Comparison of ENCODE assay signal across 8 cellular contexts in genomic region chr1:145891587-145892485, GRCh38. TPM values are rescaled to one million over a fixed set of nuclear protein-coding genes. Genes with fewer than 3 reads are reported as not detected.
DNase-seq lines count a peak whose midpoint lies in the region; ATAC-seq, FAIRE-seq and TF ChIP-seq lines count a peak whose summit lies in the region.

No MANE protein-coding gene starts in this region.

- no peak overlapping the region for H3K4me2 ChIP-seq in GM12878 (ENCODE audit: control insufficient read depth, insufficient read depth)

- H3K27me3 ChIP-seq in GM12878 (replicated peaks in 1 of 2; ENCODE audit: control insufficient read depth in 2 of 2, insufficient read depth in 2 of 2, low read length in 1 of 2) (no peaks in the 10 kb centered on the region), psoas muscle (ENCODE audit: insufficient read depth in 3 of 3, low read length in 2 of 3) (no peaks in the 10 kb centered on the region)

- H3K27ac ChIP-seq in GM12878 (ENCODE audit: control insufficient read depth, insufficient read depth), result no peak overlapping the region
- H3K27ac ChIP-seq in psoas muscle, result peak overlapping the region; percentile 88

- intact Hi-C loops in GM12878 (cut with micrococcal nuclease; ENCODE audit: unreplicated experiment) (loop anchor here (1.0 to 2.0 kb wide), 2 partner anchors 19 to 121 kb away; partner anchors contain the start of gene ITGA10), psoas muscle (cut with DNase I) (loop anchor here (1.0 to 5.0 kb wide), 4 partner anchors 18 to 121 kb away; partner anchors contain the start of gene ITGA10 (in 2 of the 2))

- no peak overlapping the region for H3K9ac ChIP-seq in GM12878 (ENCODE audit: control insufficient read depth, insufficient read depth, low read length)

- H3K27ac Mint-ChIP-seq in T-helper 2 cell treated with Interferon-gamma antibody and Interleukin-4, amounts not matched to agents 5 μg/mL and 100 μg/mL, for 36 hours, result no peak overlapping the region

- TF ChIP-seq RAD21 in GM12878 (IDR thresholded peaks at IDR 0.05; ENCODE audit: insufficient read depth, low read depth, low read length), result peak; percentile 81

- in situ Hi-C loops in GM12878 (cut with MboI), result no loop called here

- no TSS peak for BruUV-seq in GM12878 (replicated peaks; lab: Mats Ljungman, UMichigan)

- H3K36me3 Mint-ChIP-seq in T-helper 2 cell treated with Interferon-gamma antibody and Interleukin-4, amounts not matched to agents 5 μg/mL and 100 μg/mL, for 36 hours (ENCODE audit: low read depth), result no peaks in the 10 kb centered on the region

- ATAC-seq in GM12878 (peak; percentile 95), psoas muscle (peak; percentile 90 to 95 (median 92)), GM19324 (IDR thresholded peaks at IDR 0.05; ENCODE audit: low FRiP score, unreplicated experiment) (no peak)

- H3K4me3 Mint-ChIP-seq in T-helper 2 cell treated with Interferon-gamma antibody and Interleukin-4, amounts not matched to agents 5 μg/mL and 100 μg/mL, for 36 hours, result no peak overlapping the region

- FAIRE-seq in GM12878 (lab: Jason Lieb, UNC), result peak; percentile 44

- no peak overlapping the region for H3K4me3 ChIP-seq in GM12878
- peak overlapping the region; percentile 51 for H3K4me3 ChIP-seq in psoas muscle

- TF ChIP-seq CTCF in GM12878 (IDR thresholded peaks at IDR 0.05 in 2 of 3, conservative IDR thresholded peaks at IDR 0.05 in 1 of 3; ENCODE audit: control insufficient read depth in 2 of 3, extremely low read depth in 1 of 3, insufficient read depth in 1 of 3, low read depth in 3 of 3, low read length in 3 of 3), result peak; percentile 89 to 90 (median 90)
- TF ChIP-seq CTCF in psoas muscle (IDR thresholded peaks at IDR 0.05), result peak; percentile 94

- H3K36me3 ChIP-seq in GM12878 (ENCODE audit: control insufficient read depth in 2 of 2, insufficient read depth in 2 of 2, low read length in 1 of 2) (no peaks in the 10 kb centered on the region), psoas muscle (ENCODE audit: insufficient read depth in 1 of 2, low read depth in 1 of 2) (no peaks in the 10 kb centered on the region)

- CTCF ChIA-PET in GM12878 (lab: Yijun Ruan, JAX), result interaction anchor here (0.6 to 5.9 kb wide), 32 partner anchors 9 to 141 kb away, joined by 3 to 66 read pairs (median 5); partner anchors contain the start of genes ANKRD34A, HJV, ITGA10 and LIX1L

- POLR2A ChIA-PET in GM12878 (lab: Charles Lee), result interaction anchor here (1.0 kb wide), 2 partner anchors 32 to 72 kb away, joined by 3 to 4 read pairs; partner anchors contain the start of genes ANKRD34A and POLR3GL

- RAD21 ChIA-PET in GM12878 (lab: Charles Lee; ENCODE audit: unreplicated experiment), result interaction anchor here (0.8 to 2.8 kb wide), 12 partner anchors 11 to 120 kb away, joined by 3 to 10 read pairs (median 4); partner anchors contain the start of genes LIX1L, NUDT17 and PIAS3

- peak; percentile 22 for DNase-seq in NK-92 treated with Interleukin-12 subunit alpha and Interleukin-12 subunit beta, amount 100 ng/mL, for 24 hours (lab: John Stamatoyannopoulos, UW)
- no peak for DNase-seq in NK-92 (lab: John Stamatoyannopoulos, UW; ENCODE audit: unreplicated experiment)
- DNase-seq in NCI-H1694 (lab: John Stamatoyannopoulos, UW), result peak; percentile 91
- DNase-seq in T-helper 2 cell treated with Interferon-gamma antibody and Interleukin-4, amounts not matched to agents 5 μg/mL and 100 μg/mL, for 36 hours (ENCODE audit: low spot score), result peak; percentile 27
- DNase-seq in GM12878 (ENCODE audit: low read depth, low spot score), result no peak
- peak; percentile 95 for DNase-seq in hepatic stellate cell (ENCODE audit: low spot score)
- peak; percentile 94 to 97 for DNase-seq in psoas muscle

- peaks cover 5% of the 10 kb centered on the region for H3K4me1 Mint-ChIP-seq in T-helper 2 cell treated with Interferon-gamma antibody and Interleukin-4, amounts not matched to agents 5 μg/mL and 100 μg/mL, for 36 hours (ENCODE audit: low read depth)

- TF ChIP-seq POLR2A in GM12878 (IDR thresholded peaks at IDR 0.05; ENCODE audit: low read depth, low read length), result no peak

- H4K20me1 ChIP-seq in GM12878 (ENCODE audit: control insufficient read depth, insufficient read depth), result no peaks in the 10 kb centered on the region

- SMC1A ChIA-PET in GM12878 (lab: Charles Lee; ENCODE audit: uncharacterized antibody, unreplicated experiment), result interaction anchor here (0.6 to 2.7 kb wide), 25 partner anchors 9 to 140 kb away, joined by 3 to 12 read pairs (median 4); partner anchors contain the start of genes HJV, LIX1L and PIAS3

- H3K9me3 ChIP-seq in GM12878 (replicated peaks; ENCODE audit: control insufficient read depth, insufficient read depth, low read length), result no peaks in the 10 kb centered on the region
- no peaks in the 10 kb centered on the region for H3K9me3 ChIP-seq in psoas muscle

- no peaks in the 10 kb centered on the region for H3K79me2 ChIP-seq in GM12878 (ENCODE audit: control insufficient read depth, insufficient read depth, low read length)

- WGBS in GM12878 (ENCODE audit: insufficient coverage, insufficient replicate concordance, low lambda C conversion rate, missing lambda C conversion rate), result 7% methylated on average over 6 of the region's 6 CpGs
- WGBS in psoas muscle, 3 donors, result 1 to 2% (median 1%) methylated on average over 6 of the region's 6 CpGs

- TF ChIP-seq EP300 in GM12878 (IDR thresholded peaks at IDR 0.05; ENCODE audit: borderline replicate concordance in 1 of 2, control insufficient read depth in 1 of 2, low read depth in 2 of 2, low read length in 2 of 2), result no peak

- H3K9me3 Mint-ChIP-seq in T-helper 2 cell treated with Interferon-gamma antibody and Interleukin-4, amounts not matched to agents 5 μg/mL and 100 μg/mL, for 36 hours, result no peaks in the 10 kb centered on the region

- peaks cover under 1% of the 10 kb centered on the region for H3K27me3 Mint-ChIP-seq in T-helper 2 cell treated with Interferon-gamma antibody and Interleukin-4, amounts not matched to agents 5 μg/mL and 100 μg/mL, for 36 hours (ENCODE audit: low read depth)

- no peak overlapping the region; the same call in 1 of the 2 replicates for H2AFZ ChIP-seq in GM12878 (ENCODE audit: control insufficient read depth, low read depth, low read length)

- H3K4me1 ChIP-seq in GM12878 (ENCODE audit: control insufficient read depth, insufficient read depth, low read length), result no peaks in the 10 kb centered on the region
- peaks cover 32% of the 10 kb centered on the region for H3K4me1 ChIP-seq in psoas muscle

RNA-seq across cellular contexts. Expression of gene ANKRD35, which starts 6.2 kb away (rescaled TPM):
- not detected in 2 replicates for total RNA-seq in GM12878 (2013; cell fraction: nucleolus; rRNA removed)
- total RNA-seq in GM12878 (2014; rRNA removed), result not detected in 2 replicates
- total RNA-seq in GM12878 (2014; rRNA removed; fragmentation: Illumina TruSeq; extraction: Trizol), result not detected in 2 replicates
- total RNA-seq in GM12878 (2021), result 0.08 TPM in 1 of 2 replicates, not detected in the other
- polyA plus RNA-seq in GM12878 (2011; ENCODE audit: low read depth), result not detected
- polyA plus RNA-seq in GM12878 (2011; rRNA removed), result 0.01 TPM in 1 of 2 replicates, not detected in the other
- not detected in 2 replicates for polyA plus RNA-seq in GM12878 (2011; cell fraction: cytosol; rRNA removed)
- polyA plus RNA-seq in GM12878 (2011; cell fraction: nucleus; rRNA removed), result 0.04 TPM in 1 of 2 replicates, not detected in the other
- not detected in 2 replicates for polyA plus RNA-seq in GM12878 (2012)
- polyA plus RNA-seq in GM12878 (2014; fragmentation: Illumina TruSeq; extraction: Trizol), result not detected in 2 replicates
- polyA plus RNA-seq in GM12878 (2014; fragmentation: Nextera tagmentation; extraction: Ambion mirVana), result not detected
- polyA plus RNA-seq in GM12878 (2014; rRNA removed), result not detected in 2 replicates
- polyA plus RNA-seq in GM12878 (2016; fragmentation: Nextera tagmentation; extraction: Ambion mirVana), result not detected
- polyA minus RNA-seq in GM12878 (2011; rRNA and poly(A)+ RNA removed), result 0.10 TPM in 1 of 2 replicates, not detected in the other
- not detected in 2 replicates for polyA minus RNA-seq in GM12878 (2011; cell fraction: cytosol; rRNA and poly(A)+ RNA removed)
- not detected in 2 replicates for polyA minus RNA-seq in GM12878 (2011; cell fraction: nucleus; rRNA and poly(A)+ RNA removed)
- 1 to 10 TPM; 2.6 to 6.0 (median 4.6) TPM for total RNA-seq in psoas muscle
- polyA plus RNA-seq in psoas muscle, result 10 to 100 TPM in 1 of 3 donors, 1 to 10 TPM in 2; 3.1 to 16.5 (median 7.8) TPM

RNA-seq across cellular contexts. Expression of gene ITGA10, which starts 18.0 kb away (rescaled TPM):
- total RNA-seq in GM12878 (2013; cell fraction: nucleolus; rRNA removed), result 1.1 and 1.5 TPM in 2 replicates
- 0.22 and 0.51 TPM in 2 replicates for total RNA-seq in GM12878 (2014; rRNA removed)
- total RNA-seq in GM12878 (2014; rRNA removed; fragmentation: Illumina TruSeq; extraction: Trizol), result 0.18 and 0.28 TPM in 2 replicates
- 0.49 and 0.53 TPM in 2 replicates for total RNA-seq in GM12878 (2021)
- polyA plus RNA-seq in GM12878 (2011; ENCODE audit: low read depth), result 0.13 TPM
- 0.30 and 0.46 TPM in 2 replicates for polyA plus RNA-seq in GM12878 (2011; rRNA removed)
- 0.28 and 0.43 TPM in 2 replicates for polyA plus RNA-seq in GM12878 (2011; cell fraction: cytosol; rRNA removed)
- polyA plus RNA-seq in GM12878 (2011; cell fraction: nucleus; rRNA removed), result 3.1 and 4.3 TPM in 2 replicates
- polyA plus RNA-seq in GM12878 (2012), result 0.25 and 0.51 TPM in 2 replicates
- 0.16 and 0.43 TPM in 2 replicates for polyA plus RNA-seq in GM12878 (2014; fragmentation: Illumina TruSeq; extraction: Trizol)
- polyA plus RNA-seq in GM12878 (2014; fragmentation: Nextera tagmentation; extraction: Ambion mirVana), result under 1 TPM; 0.02 to 0.16 TPM
- 0.46 and 0.78 TPM in 2 replicates for polyA plus RNA-seq in GM12878 (2014; rRNA removed)
- under 1 TPM; 0.36 to 0.39 TPM for polyA plus RNA-seq in GM12878 (2016; fragmentation: Nextera tagmentation; extraction: Ambion mirVana)
- 0.26 and 0.37 TPM in 2 replicates for polyA minus RNA-seq in GM12878 (2011; rRNA and poly(A)+ RNA removed)
- polyA minus RNA-seq in GM12878 (2011; cell fraction: cytosol; rRNA and poly(A)+ RNA removed), result not detected in 2 replicates
- 0.48 and 0.77 TPM in 2 replicates for polyA minus RNA-seq in GM12878 (2011; cell fraction: nucleus; rRNA and poly(A)+ RNA removed)
- total RNA-seq in psoas muscle, result 10 to 100 TPM in 1 of 4 donors, 1 to 10 TPM in 3; 1.0 to 18.0 (median 5.4) TPM
- 10 to 100 TPM in 1 of 3 donors, 1 to 10 TPM in 2; 1.4 to 24.8 (median 1.7) TPM for polyA plus RNA-seq in psoas muscle

RNA-seq across cellular contexts. Expression of gene PEX11B, which starts 26.7 kb away (rescaled TPM):
- total RNA-seq in GM12878 (2013; cell fraction: nucleolus; rRNA removed), result 15.8 and 16.2 TPM in 2 replicates
- total RNA-seq in GM12878 (2014; rRNA removed) (26.7 and 30.9 TPM in 2 replicates), GM12878 (2014; rRNA removed; fragmentation: Illumina TruSeq; extraction: Trizol) (24.9 TPM in 2 replicates), GM12878 (2021) (31.1 and 33.2 TPM in 2 replicates), psoas muscle (10 to 100 TPM; 19.3 to 36.3 (median 23.1) TPM)
- 14.2 TPM for polyA plus RNA-seq in GM12878 (2011; ENCODE audit: low read depth)
- polyA plus RNA-seq in GM12878 (2011; rRNA removed) (129 and 132 TPM in 2 replicates), GM12878 (2014; fragmentation: Illumina TruSeq; extraction: Trizol) (36.6 and 42.2 TPM in 2 replicates), GM12878 (2014; fragmentation: Nextera tagmentation; extraction: Ambion mirVana) (10 to 100 TPM; 44.8 to 69.4 TPM), GM12878 (2014; rRNA removed) (27.6 and 30.9 TPM in 2 replicates), GM12878 (2016; fragmentation: Nextera tagmentation; extraction: Ambion mirVana) (10 to 100 TPM; 48.0 to 52.9 TPM), psoas muscle (10 to 100 TPM; 22.8 to 34.8 (median 29.4) TPM)
- 47.9 and 48.2 TPM in 2 replicates for polyA plus RNA-seq in GM12878 (2011; cell fraction: cytosol; rRNA removed)
- 30.1 TPM in 2 replicates for polyA plus RNA-seq in GM12878 (2011; cell fraction: nucleus; rRNA removed)
- 26.7 and 31.4 TPM in 2 replicates for polyA plus RNA-seq in GM12878 (2012)
- 33.9 and 34.6 TPM in 2 replicates for polyA minus RNA-seq in GM12878 (2011; rRNA and poly(A)+ RNA removed)
- polyA minus RNA-seq in GM12878 (2011; cell fraction: cytosol; rRNA and poly(A)+ RNA removed), result 16.7 and 27.6 TPM in 2 replicates
- polyA minus RNA-seq in GM12878 (2011; cell fraction: nucleus; rRNA and poly(A)+ RNA removed), result 6.8 and 10.9 TPM in 2 replicates

RNA-seq across cellular contexts. Expression of gene PIAS3, which starts 33.0 kb away (rescaled TPM):
- total RNA-seq in GM12878 (2013; cell fraction: nucleolus; rRNA removed), result 22.8 and 27.5 TPM in 2 replicates
- 8.1 and 8.4 TPM in 2 replicates for total RNA-seq in GM12878 (2014; rRNA removed)
- total RNA-seq in GM12878 (2014; rRNA removed; fragmentation: Illumina TruSeq; extraction: Trizol), result 4.5 and 5.3 TPM in 2 replicates
- 9.7 and 10.1 TPM in 2 replicates for total RNA-seq in GM12878 (2021)
- polyA plus RNA-seq in GM12878 (2011; ENCODE audit: low read depth), result 11.7 TPM
- 7.0 and 11.1 TPM in 2 replicates for polyA plus RNA-seq in GM12878 (2011; rRNA removed)
- polyA plus RNA-seq in GM12878 (2011; cell fraction: cytosol; rRNA removed), result 14.7 and 19.6 TPM in 2 replicates
- polyA plus RNA-seq in GM12878 (2011; cell fraction: nucleus; rRNA removed), result 43.0 and 45.5 TPM in 2 replicates
- 14.7 and 15.2 TPM in 2 replicates for polyA plus RNA-seq in GM12878 (2012)
- 11.8 and 14.9 TPM in 2 replicates for polyA plus RNA-seq in GM12878 (2014; fragmentation: Illumina TruSeq; extraction: Trizol)
- 1 to 10 TPM in 1 of 2 experiments, under 1 TPM in 1; 0.85 to 1.6 TPM for polyA plus RNA-seq in GM12878 (2014; fragmentation: Nextera tagmentation; extraction: Ambion mirVana)
- polyA plus RNA-seq in GM12878 (2014; rRNA removed), result 11.5 and 12.1 TPM in 2 replicates
- polyA plus RNA-seq in GM12878 (2016; fragmentation: Nextera tagmentation; extraction: Ambion mirVana), result 10 to 100 TPM; 11.4 to 13.4 TPM
- polyA minus RNA-seq in GM12878 (2011; rRNA and poly(A)+ RNA removed), result 7.8 and 11.5 TPM in 2 replicates
- 5.3 and 6.1 TPM in 2 replicates for polyA minus RNA-seq in GM12878 (2011; cell fraction: cytosol; rRNA and poly(A)+ RNA removed)
- polyA minus RNA-seq in GM12878 (2011; cell fraction: nucleus; rRNA and poly(A)+ RNA removed), result 9.1 and 15.8 TPM in 2 replicates
- total RNA-seq in psoas muscle, result 10 to 100 TPM in 3 of 4 donors, 1 to 10 TPM in 1; 9.7 to 18.2 (median 15.3) TPM
- 10 to 100 TPM; 14.4 to 26.2 (median 19.1) TPM for polyA plus RNA-seq in psoas muscle

RNA-seq across cellular contexts. Expression of gene RBM8A, which starts 35.4 kb away (rescaled TPM):
- 58.4 and 59.3 TPM in 2 replicates for total RNA-seq in GM12878 (2013; cell fraction: nucleolus; rRNA removed)
- total RNA-seq in GM12878 (2014; rRNA removed), result 110 and 125 TPM in 2 replicates
- 200 and 230 TPM in 2 replicates for total RNA-seq in GM12878 (2014; rRNA removed; fragmentation: Illumina TruSeq; extraction: Trizol)
- total RNA-seq in GM12878 (2021), result 176 and 180 TPM in 2 replicates
- 152 TPM for polyA plus RNA-seq in GM12878 (2011; ENCODE audit: low read depth)
- polyA plus RNA-seq in GM12878 (2011; rRNA removed), result 235 and 289 TPM in 2 replicates
- 105 and 181 TPM in 2 replicates for polyA plus RNA-seq in GM12878 (2011; cell fraction: cytosol; rRNA removed)
- 93.6 and 102 TPM in 2 replicates for polyA plus RNA-seq in GM12878 (2011; cell fraction: nucleus; rRNA removed)
- polyA plus RNA-seq in GM12878 (2012), result 135 and 182 TPM in 2 replicates
- polyA plus RNA-seq in GM12878 (2014; fragmentation: Illumina TruSeq; extraction: Trizol), result 191 and 262 TPM in 2 replicates
- 1,000 to 10,000 TPM in 1 of 2 experiments, 100 to 1,000 TPM in 1; 665 to 1,248 TPM for polyA plus RNA-seq in GM12878 (2014; fragmentation: Nextera tagmentation; extraction: Ambion mirVana)
- 178 and 198 TPM in 2 replicates for polyA plus RNA-seq in GM12878 (2014; rRNA removed)
- polyA plus RNA-seq in GM12878 (2016; fragmentation: Nextera tagmentation; extraction: Ambion mirVana), result 100 to 1,000 TPM; 401 to 406 TPM
- polyA minus RNA-seq in GM12878 (2011; rRNA and poly(A)+ RNA removed), result 48.9 and 76.3 TPM in 2 replicates
- polyA minus RNA-seq in GM12878 (2011; cell fraction: cytosol; rRNA and poly(A)+ RNA removed), result 38.2 and 49.3 TPM in 2 replicates
- 31.9 and 40.9 TPM in 2 replicates for polyA minus RNA-seq in GM12878 (2011; cell fraction: nucleus; rRNA and poly(A)+ RNA removed)
- 100 to 1,000 TPM in 3 of 4 donors, 10 to 100 TPM in 1; 82.9 to 254 (median 174) TPM for total RNA-seq in psoas muscle
- polyA plus RNA-seq in psoas muscle, result 100 to 1,000 TPM; 193 to 527 (median 243) TPM

Comparison
In these comparisons a context has a peak if more than half of its experiments do, and no peak if none do; other contexts are left out.
1. DNase-seq: peak in NK-92 treated with Interleukin-12 subunit alpha and Interleukin-12 subunit beta, amount 100 ng/mL, for 24 hours (single experiment), NCI-H1694 (single experiment), T-helper 2 cell treated with Interferon-gamma antibody and Interleukin-4, amounts not matched to agents 5 μg/mL and 100 μg/mL, for 36 hours (single experiment), hepatic stellate cell (single experiment) and psoas muscle (2 of 2); none in NK-92 (single experiment) and GM12878 (single experiment).